In the genomic region with DNA sequence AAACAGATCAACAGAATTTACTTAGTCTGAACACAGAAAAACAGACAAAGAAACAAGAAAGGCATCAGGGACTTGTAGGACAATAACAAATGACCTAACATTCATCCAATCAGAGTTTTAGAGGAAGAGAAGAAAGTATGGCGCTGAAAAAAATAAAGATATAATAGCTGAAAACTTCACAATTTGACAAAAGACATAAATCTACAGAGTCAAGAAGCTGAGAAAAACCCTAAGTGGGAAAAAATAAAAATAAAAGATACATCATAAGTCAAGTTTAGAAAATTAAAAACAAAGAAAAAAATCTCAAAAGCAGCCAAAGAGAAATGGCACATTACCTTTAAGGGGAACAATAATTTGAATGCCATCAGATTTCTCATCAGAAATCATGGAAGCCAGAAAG, we compare ENCODE assay signal across 31 cellular contexts. TPM values are rescaled to one million over a fixed set of nuclear protein-coding genes. Genes with fewer than 3 reads are reported as not detected.
DNase-seq lines count a peak whose midpoint lies in the region; ATAC-seq and TF ChIP-seq lines count a peak whose summit lies in the region.
"Had no signal": no experiment of that assay in that cellular context is flagged by ENCODE, and none has a peak within 500 bp of the region (broad histone marks: within the 10 kb centered on the region; RNA-seq: fewer than 3 reads in every experiment).

No MANE protein-coding gene starts in this region.

- H3K4me1 Mint-ChIP-seq in WTC11, result no peaks in the 10 kb centered on the region

- no peaks in the 10 kb centered on the region for H3K36me3 Mint-ChIP-seq in WTC11

- H3K4me3 ChIP-seq in HEK293 (ENCODE audit: low read depth, low read length), result no peak overlapping the region
- H3K4me3 ChIP-seq: A549; BLaER1; BLaER1 treated with 17β-estradiol and CSF1 and Interleukin-3, amounts not matched to agents 10 nM and 100 nM had no signal

- POLR2A ChIA-PET in HEK293 (lab: Yijun Ruan, JAX) (no interaction called here), WTC11 (lab: Charles Lee) (no interaction called here)

- no peaks in the 10 kb centered on the region for H3K27me3 Mint-ChIP-seq in WTC11 (ENCODE audit: low read depth)
- H3K27me3 Mint-ChIP-seq: B cell; CD4-positive, alpha-beta memory T cell; CD4-positive, alpha-beta T cell; CD4-positive, CD25-positive, alpha-beta regulatory T cell; CD8-positive, alpha-beta memory T cell had no signal

- H3K36me3 ChIP-seq in HEK293 (ENCODE audit: control insufficient read depth in 2 of 2, insufficient read depth in 1 of 2, low read length in 2 of 2), result no peaks in the 10 kb centered on the region
- H3K36me3 ChIP-seq: BE2C had no signal

- ATAC-seq in WTC11 (no peak), GM21515 (IDR thresholded peaks at IDR 0.05; ENCODE audit: unreplicated experiment) (no peak), GM19395 (IDR thresholded peaks at IDR 0.05; ENCODE audit: unreplicated experiment) (no peak)
- ATAC-seq: A549; CD8-positive, alpha-beta T cell had no signal

- H3K27ac ChIP-seq in HEK293 (ENCODE audit: extremely low read depth, low read depth, low read length), result no peak overlapping the region
- H3K27ac ChIP-seq: 22Rv1; A549; BLaER1; BLaER1 treated with 17β-estradiol and CSF1 and Interleukin-3, amounts not matched to agents 10 nM and 100 nM; C4-2B had no signal

- no peaks in the 10 kb centered on the region for H3K4me1 ChIP-seq in HEK293 (ENCODE audit: control insufficient read depth, insufficient read depth, low read length)
- H3K4me1 ChIP-seq: A549, BE2C, BLaER1, Caco-2 had no signal

- no peaks in the 10 kb centered on the region for H3K9me3 ChIP-seq in HEK293 (ENCODE audit: control insufficient read depth, insufficient read depth, low read depth, low read length)
- H3K9me3 ChIP-seq: A549, BE2C, BLaER1, Caco-2 had no signal

- H3K4me3 Mint-ChIP-seq in WTC11, result no peak overlapping the region
- H3K4me3 Mint-ChIP-seq: B cell; CD14-positive monocyte; CD4-positive, alpha-beta T cell; CD4-positive, CD25-positive, alpha-beta regulatory T cell; CD8-positive, alpha-beta memory T cell; CD8-positive, alpha-beta T cell had no signal

- no peak for DNase-seq in WTC11 (ENCODE audit: low spot score)
- DNase-seq: 8988T; ACHN; AML-193; BE2C; C1 segment of cervical spinal cord; Caco-2; Calu3; CD4-positive, alpha-beta memory T cell; CD4-positive, alpha-beta T cell; CD4-positive, CD25-positive, alpha-beta regulatory T cell; CD8-positive, alpha-beta memory T cell; CD8-positive, alpha-beta T cell; COR-L47; DMS 273 treated with DMSO at 0.1 percent for 48 hours; DMS153; DMS53; DMS79; DMS79 treated with DMSO at 0.1 percent for 48 hours; DND-41; EL had no signal

- TF ChIP-seq CTCF in HEK293 (tag by site-specific recombination; IDR thresholded peaks at IDR 0.05) (no peak), WTC11 (IDR thresholded peaks at IDR 0.05) (no peak)

- CTCF ChIA-PET in HEK293 (lab: Yijun Ruan, JAX) (no interaction called here), WTC11 (lab: Charles Lee) (no interaction called here)

- H3K27ac Mint-ChIP-seq in WTC11, result peak overlapping the region; percentile 58; the same call in 1 of the 2 replicates
- H3K27ac Mint-ChIP-seq: B cell; CD14-positive monocyte; CD4-positive, alpha-beta memory T cell; CD4-positive, alpha-beta T cell; CD4-positive, CD25-positive, alpha-beta regulatory T cell; CD8-positive, alpha-beta memory T cell; CD8-positive, alpha-beta T cell had no signal

- no peaks in the 10 kb centered on the region for H3K9me3 Mint-ChIP-seq in WTC11
- H3K9me3 Mint-ChIP-seq: CD4-positive, alpha-beta memory T cell; CD4-positive, alpha-beta T cell; CD4-positive, CD25-positive, alpha-beta regulatory T cell; CD8-positive, alpha-beta memory T cell; CD8-positive, alpha-beta T cell had no signal

TF ChIP-seq in HEK293, 187 proteins besides CTCF, POLR2A, EP300 and RAD21:
- TF ChIP-seq ZNF10 (tag by site-specific recombination; IDR thresholded peaks at IDR 0.05) (no peak), GFI1B (tag by site-specific recombination; IDR thresholded peaks at IDR 0.05) (no peak), IKZF3 (tag by site-specific recombination; IDR thresholded peaks at IDR 0.05) (no peak), ZNF19 (tag by site-specific recombination; IDR thresholded peaks at IDR 0.05; ENCODE audit: low read depth) (no peak), ZNF558 (tag by site-specific recombination; IDR thresholded peaks at IDR 0.05) (peak; percentile 97), ZNF169 (tag by site-specific recombination; IDR thresholded peaks at IDR 0.05) (no peak)

TF ChIP-seq in WTC11, 78 proteins besides CTCF, POLR2A, EP300 and RAD21 (continues in another document):
- TF ChIP-seq NR3C1 (CRISPR knock-in tag; conservative IDR thresholded peaks at IDR 0.05; ENCODE audit: low read depth), result no peak
- no peak for TF ChIP-seq NR2C2 (CRISPR knock-in tag; IDR thresholded peaks at IDR 0.05)
- TF ChIP-seq E2F1 (CRISPR knock-in tag; IDR thresholded peaks at IDR 0.05), result no peak
- no peak for TF ChIP-seq IRF1 (CRISPR knock-in tag; IDR thresholded peaks at IDR 0.05)
- TF ChIP-seq IRF2 (CRISPR knock-in tag; IDR thresholded peaks at IDR 0.05; ENCODE audit: borderline replicate concordance, low read depth), result no peak
- TF ChIP-seq, protein P1, sequence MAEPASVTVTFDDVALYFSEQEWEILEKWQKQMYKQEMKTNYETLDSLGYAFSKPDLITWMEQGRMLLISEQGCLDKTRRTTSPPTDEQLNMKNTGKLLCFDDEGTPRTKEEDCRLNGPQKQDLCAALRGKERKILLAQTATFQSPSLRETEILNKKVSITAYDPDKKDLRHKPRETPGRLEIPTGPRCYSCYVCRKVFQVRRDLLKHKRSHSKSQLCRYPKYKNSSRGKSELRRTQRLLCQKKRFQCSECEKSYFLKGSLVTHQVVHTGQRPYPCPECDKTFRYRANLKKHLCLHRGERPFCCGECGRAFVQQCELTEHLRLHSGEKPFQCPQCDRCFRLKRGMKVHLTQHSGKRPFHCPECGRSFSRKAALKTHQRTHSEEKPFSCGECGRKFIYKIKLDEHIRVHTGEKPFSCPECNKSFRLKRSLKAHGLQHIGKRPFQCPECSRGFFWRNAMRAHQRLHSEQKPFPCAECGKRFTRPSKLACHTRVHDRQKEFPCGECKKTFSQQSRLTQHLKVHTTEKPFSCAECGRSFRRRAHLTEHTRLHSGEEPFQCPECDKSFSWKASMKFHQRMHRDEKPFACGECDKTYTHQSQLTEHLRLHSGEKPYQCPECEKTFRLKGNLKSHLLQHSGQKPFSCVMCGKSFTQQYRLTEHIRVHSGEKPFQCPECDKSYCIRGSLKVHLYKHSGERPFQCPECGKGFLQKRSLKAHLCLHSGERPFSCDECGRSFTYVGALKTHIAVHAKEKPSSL (CRISPR knock-in tag; conservative IDR thresholded peaks at IDR 0.05), result no peak
- no peak for TF ChIP-seq AR (CRISPR knock-in tag; IDR thresholded peaks at IDR 0.05)
- TF ChIP-seq FOXP4 (CRISPR knock-in tag; IDR thresholded peaks at IDR 0.05), result no peak
- no peak for TF ChIP-seq CBFB (CRISPR knock-in tag; IDR thresholded peaks at IDR 0.05; ENCODE audit: low read depth)
- no peak for TF ChIP-seq RORB (CRISPR knock-in tag; IDR thresholded peaks at IDR 0.05)

RNA-seq across cellular contexts. Expression of gene LDAH, which starts 7.7 kb away (rescaled TPM):
- total RNA-seq in WTC11 (2021), result 16.1 to 20.5 TPM (median 17.7 TPM) in 3 replicates
